1 cellular context compared by ENCODE assay signal in the genomic region with DNA sequence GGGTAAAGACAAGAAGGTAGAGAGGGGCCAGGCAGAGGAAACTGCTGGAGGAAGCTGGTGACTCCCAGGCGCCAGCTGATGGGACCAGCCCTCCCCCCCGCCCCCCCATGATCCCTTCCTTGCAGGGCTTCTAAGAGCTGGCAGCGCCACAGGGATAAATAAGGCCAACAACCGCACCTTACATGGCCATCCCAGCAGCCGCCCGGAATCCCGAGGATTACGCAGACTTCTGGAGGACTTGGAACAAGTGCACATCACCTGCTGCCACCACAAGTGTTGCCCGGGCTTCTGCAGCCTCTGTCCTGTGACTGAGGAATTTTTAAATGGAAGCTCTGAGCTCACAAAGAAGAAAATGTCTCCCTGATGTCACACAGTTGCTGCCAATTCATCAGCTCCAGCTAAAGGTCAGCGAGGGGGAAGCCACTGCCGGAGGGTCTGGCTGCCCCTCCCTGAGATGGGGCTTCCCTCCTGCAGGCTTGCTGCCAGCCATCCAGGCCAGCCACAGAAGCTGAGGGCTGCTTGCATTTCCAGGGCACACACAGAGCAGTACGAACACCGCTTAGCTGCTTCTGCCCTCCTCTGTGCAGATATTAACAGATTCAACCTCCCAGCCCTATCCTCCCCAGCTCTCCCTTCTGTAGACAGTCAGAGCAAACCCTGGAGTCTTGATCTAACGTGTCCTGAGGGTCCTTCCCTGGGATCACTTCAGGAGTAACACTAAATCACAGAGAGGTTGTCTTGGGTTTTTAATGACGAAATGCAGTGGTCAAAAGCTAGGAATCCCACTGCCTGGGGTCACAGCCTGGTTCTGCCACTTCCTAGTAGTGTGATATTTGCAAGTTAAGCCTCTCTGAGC.
TF ChIP-seq lines count a peak whose summit lies in the region.

No MANE protein-coding gene starts in this region.

TF ChIP-seq in H1, 55 proteins besides CTCF, POLR2A, EP300 and RAD21:
- TF ChIP-seq HDAC2 (IDR thresholded peaks at IDR 0.05; ENCODE audit: borderline replicate concordance in 1 of 2, low read depth in 2 of 2, low read length in 2 of 2) (no peak), CEBPB (IDR thresholded peaks at IDR 0.05; ENCODE audit: low read depth, low read length) (no peak)
